6 cellular contexts compared by ENCODE assay signal in genomic region chr19:2150794-2151338, GRCh38. TPM values are rescaled to one million over a fixed set of nuclear protein-coding genes. Genes with fewer than 3 reads are reported as not detected.
A peak's percentile ranks its signal among the peaks of the same experiment; 100 is the strongest.
DNase-seq lines count a peak whose midpoint lies in the region; ATAC-seq and TF ChIP-seq lines count a peak whose summit lies in the region.

No MANE protein-coding gene starts in this region.

- DNase-seq in DMS53 (lab: John Stamatoyannopoulos, UW) (peak; percentile 55), DMS53 treated with DMSO at 0.1 percent for 48 hours (lab: John Stamatoyannopoulos, UW; ENCODE audit: unreplicated experiment) (no peak), Peyer's patch (peak in 2 of 3 donors; percentile 26 to 52), fibroblast of villous mesenchyme (ENCODE audit: low read depth) (no peak), KBM-7 (no peak)
- peak in 1 of 2 donors; percentile 23 for DNase-seq in stimulated activated naive CD8-positive, alpha-beta T cell treated with anti-CD3 and anti-CD28 coated beads, Interleukin-15, amount 100 ng/mL, for 72 hours

- H3K4me1 ChIP-seq in Peyer's patch = peaks cover 6 to 40% (median 10%) of the 10 kb centered on the region in 4 donors

- peaks cover 59% of the 10 kb centered on the region for H3K4me1 Mint-ChIP-seq in stimulated activated naive CD8-positive, alpha-beta T cell treated with anti-CD3 and anti-CD28 coated beads, Interleukin-15, amount 100 ng/mL, for 72 hours

- H3K27me3 ChIP-seq in Peyer's patch = no peaks in the 10 kb centered on the region

- H3K4me3 Mint-ChIP-seq in stimulated activated naive CD8-positive, alpha-beta T cell treated with anti-CD3 and anti-CD28 coated beads, Interleukin-15, amount 100 ng/mL, for 72 hours = peak overlapping the region; percentile 84 to 85

- H3K9me3 ChIP-seq in Peyer's patch = no peaks in the 10 kb centered on the region

- peak overlapping the region; percentile 91 to 94 for H3K27ac Mint-ChIP-seq in stimulated activated naive CD8-positive, alpha-beta T cell treated with anti-CD3 and anti-CD28 coated beads, Interleukin-15, amount 100 ng/mL, for 72 hours

- TF ChIP-seq CTCF in Peyer's patch (IDR thresholded peaks at IDR 0.05) (no peak), fibroblast of villous mesenchyme (IDR thresholded peaks at IDR 0.05; ENCODE audit: insufficient read depth, low read depth, low read length) (no peak)

- no peaks in the 10 kb centered on the region for H3K9me3 Mint-ChIP-seq in stimulated activated naive CD8-positive, alpha-beta T cell treated with anti-CD3 and anti-CD28 coated beads, Interleukin-15, amount 100 ng/mL, for 72 hours

- H3K27ac ChIP-seq in Peyer's patch = peak overlapping the region; percentile 78 to 92 (median 84)

- in situ Hi-C loops in KBM-7 (cut with MboI; ENCODE audit: low pct_unique_long_range_greater_than_20kb, low sequenced_read_pairs) = no loop called here

- no peaks in the 10 kb centered on the region for H3K36me3 ChIP-seq in Peyer's patch

- ATAC-seq in stimulated activated naive CD8-positive, alpha-beta T cell treated with anti-CD3 and anti-CD28 coated beads, Interleukin-15, amount 100 ng/mL, for 72 hours = peak; percentile 10

- TF ChIP-seq POLR2A in Peyer's patch (IDR thresholded peaks at IDR 0.05) = no peak

- no peaks in the 10 kb centered on the region for H3K27me3 Mint-ChIP-seq in stimulated activated naive CD8-positive, alpha-beta T cell treated with anti-CD3 and anti-CD28 coated beads, Interleukin-15, amount 100 ng/mL, for 72 hours

- H3K4me3 ChIP-seq in Peyer's patch = peak overlapping the region; percentile 95 to 98 (median 96)
- H3K4me3 ChIP-seq in fibroblast of villous mesenchyme (ENCODE audit: low read depth, low read length) = peak overlapping the region; percentile 84

RNA-seq across cellular contexts. Expression of gene AP3D1, which starts 0.5 kb away (rescaled TPM):
- total RNA-seq in Peyer's patch = 100 to 1,000 TPM; 104 to 136 (median 122) TPM
- total RNA-seq in fibroblast of villous mesenchyme = 122 and 140 TPM in 2 replicates

RNA-seq across cellular contexts. Expression of gene DOT1L, which starts 12.9 kb away (rescaled TPM):
- total RNA-seq in Peyer's patch (100 to 1,000 TPM in 1 of 4 donors, 10 to 100 TPM in 3; 67.8 to 167 (median 74.0) TPM), fibroblast of villous mesenchyme (5.6 and 8.4 TPM in 2 replicates)

RNA-seq across cellular contexts. Expression of gene IZUMO4, which starts 54.2 kb away (rescaled TPM):
- total RNA-seq in Peyer's patch = 1 to 10 TPM; 1.3 to 9.9 (median 3.8) TPM
- 1.3 TPM in 2 replicates for total RNA-seq in fibroblast of villous mesenchyme

RNA-seq across cellular contexts. Expression of gene MOB3A, which starts 54.7 kb away (rescaled TPM):
- total RNA-seq in Peyer's patch = 10 to 100 TPM; 32.6 to 55.3 (median 35.1) TPM
- 31.2 and 36.7 TPM in 2 replicates for total RNA-seq in fibroblast of villous mesenchyme

Comparison
In these comparisons a context has a peak if more than half of its experiments do, and no peak if none do; other contexts are left out.
1. DNase-seq: peak in DMS53 (single experiment) and Peyer's patch (2 of 3); none in DMS53 treated with DMSO at 0.1 percent for 48 hours (single experiment), fibroblast of villous mesenchyme (single experiment) and KBM-7 (single experiment).